2 cellular contexts compared by ENCODE assay signal in the genomic region with DNA sequence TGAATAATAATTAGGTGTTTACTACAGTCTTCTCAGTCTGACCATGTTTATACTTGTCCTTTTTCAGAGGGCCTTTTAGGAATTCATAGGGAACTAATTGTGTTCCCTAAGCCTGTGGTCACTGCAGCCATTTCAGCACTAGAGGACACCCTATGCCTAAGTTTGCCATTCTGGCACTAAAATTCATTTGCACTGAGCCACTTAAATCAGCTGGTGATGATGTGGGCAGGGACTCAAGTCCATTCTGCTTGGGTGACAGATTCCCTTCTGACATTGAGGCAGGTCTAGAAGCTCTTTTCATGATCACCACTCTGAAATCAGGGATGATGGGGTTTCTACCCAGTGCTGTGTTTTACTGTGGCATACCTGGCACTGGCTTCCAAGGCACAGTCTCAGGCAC.
TF ChIP-seq lines count a peak whose summit lies in the region.

No MANE protein-coding gene starts in this region.

TF ChIP-seq in liver, 16 proteins besides CTCF, POLR2A, EP300 and RAD21 (continued from another document):
- TF ChIP-seq FOXA2 (IDR thresholded peaks at IDR 0.05) (no peak), HNF4A (conservative IDR thresholded peaks at IDR 0.05) (no peak), EGR1 (IDR thresholded peaks at IDR 0.05; ENCODE audit: low read depth in 2 of 2) (no peak), SP1 (IDR thresholded peaks at IDR 0.05) (no peak), NR2F2 (IDR thresholded peaks at IDR 0.05) (no peak), HNF4G (IDR thresholded peaks at IDR 0.05) (no peak), JUND (IDR thresholded peaks at IDR 0.05) (no peak), YY1 (IDR thresholded peaks at IDR 0.05) (no peak), TAF1 (conservative IDR thresholded peaks at IDR 0.05) (no peak), RXRA (IDR thresholded peaks at IDR 0.05) (no peak), MAX (IDR thresholded peaks at IDR 0.05) (no peak), FOXA1 (IDR thresholded peaks at IDR 0.05) (no peak)
- TF ChIP-seq, protein P1, sequence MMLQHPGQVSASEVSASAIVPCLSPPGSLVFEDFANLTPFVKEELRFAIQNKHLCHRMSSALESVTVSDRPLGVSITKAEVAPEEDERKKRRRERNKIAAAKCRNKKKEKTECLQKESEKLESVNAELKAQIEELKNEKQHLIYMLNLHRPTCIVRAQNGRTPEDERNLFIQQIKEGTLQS (IDR thresholded peaks at IDR 0.05), result no peak
- TF ChIP-seq, protein P2, sequence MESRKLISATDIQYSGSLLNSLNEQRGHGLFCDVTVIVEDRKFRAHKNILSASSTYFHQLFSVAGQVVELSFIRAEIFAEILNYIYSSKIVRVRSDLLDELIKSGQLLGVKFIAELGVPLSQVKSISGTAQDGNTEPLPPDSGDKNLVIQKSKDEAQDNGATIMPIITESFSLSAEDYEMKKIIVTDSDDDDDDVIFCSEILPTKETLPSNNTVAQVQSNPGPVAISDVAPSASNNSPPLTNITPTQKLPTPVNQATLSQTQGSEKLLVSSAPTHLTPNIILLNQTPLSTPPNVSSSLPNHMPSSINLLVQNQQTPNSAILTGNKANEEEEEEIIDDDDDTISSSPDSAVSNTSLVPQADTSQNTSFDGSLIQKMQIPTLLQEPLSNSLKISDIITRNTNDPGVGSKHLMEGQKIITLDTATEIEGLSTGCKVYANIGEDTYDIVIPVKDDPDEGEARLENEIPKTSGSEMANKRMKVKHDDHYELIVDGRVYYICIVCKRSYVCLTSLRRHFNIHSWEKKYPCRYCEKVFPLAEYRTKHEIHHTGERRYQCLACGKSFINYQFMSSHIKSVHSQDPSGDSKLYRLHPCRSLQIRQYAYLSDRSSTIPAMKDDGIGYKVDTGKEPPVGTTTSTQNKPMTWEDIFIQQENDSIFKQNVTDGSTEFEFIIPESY (IDR thresholded peaks at IDR 0.05), result no peak

TF ChIP-seq in HepG2, 621 proteins besides CTCF, POLR2A, EP300 and RAD21 (continued from another document):
- TF ChIP-seq, protein P3, sequence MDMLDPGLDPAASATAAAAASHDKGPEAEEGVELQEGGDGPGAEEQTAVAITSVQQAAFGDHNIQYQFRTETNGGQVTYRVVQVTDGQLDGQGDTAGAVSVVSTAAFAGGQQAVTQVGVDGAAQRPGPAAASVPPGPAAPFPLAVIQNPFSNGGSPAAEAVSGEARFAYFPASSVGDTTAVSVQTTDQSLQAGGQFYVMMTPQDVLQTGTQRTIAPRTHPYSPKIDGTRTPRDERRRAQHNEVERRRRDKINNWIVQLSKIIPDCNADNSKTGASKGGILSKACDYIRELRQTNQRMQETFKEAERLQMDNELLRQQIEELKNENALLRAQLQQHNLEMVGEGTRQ (IDR thresholded peaks at IDR 0.05; ENCODE audit: low read depth, low read length), result no peak
- TF ChIP-seq, protein P3 (CRISPR knock-in tag; IDR thresholded peaks at IDR 0.05; ENCODE audit: borderline replicate concordance), result no peak
- TF ChIP-seq JDP2 (CRISPR knock-in tag; IDR thresholded peaks at IDR 0.05; ENCODE audit: borderline replicate concordance) (no peak), ZNF678 (CRISPR knock-in tag; IDR thresholded peaks at IDR 0.05) (no peak), ZNF180 (CRISPR knock-in tag; IDR thresholded peaks at IDR 0.05; ENCODE audit: borderline replicate concordance, low read depth) (no peak), THAP9 (CRISPR knock-in tag; IDR thresholded peaks at IDR 0.05; ENCODE audit: borderline replicate concordance) (no peak), ZNF136 (CRISPR knock-in tag; IDR thresholded peaks at IDR 0.05; ENCODE audit: low read depth) (no peak), ZFP36L1 (CRISPR knock-in tag; IDR thresholded peaks at IDR 0.05) (no peak), KLF11 (CRISPR knock-in tag; IDR thresholded peaks at IDR 0.05) (no peak), SNAI1 (CRISPR knock-in tag; IDR thresholded peaks at IDR 0.05; ENCODE audit: borderline replicate concordance) (no peak), PRPF4 (IDR thresholded peaks at IDR 0.05; ENCODE audit: low read depth, low read length, poor library complexity, severe bottlenecking) (no peak), CBX5 (CRISPR knock-in tag; IDR thresholded peaks at IDR 0.05; ENCODE audit: borderline replicate concordance) (no peak), ZNF292 (CRISPR knock-in tag; IDR thresholded peaks at IDR 0.05; ENCODE audit: borderline replicate concordance, low read depth) (no peak), ATF2 (CRISPR knock-in tag; IDR thresholded peaks at IDR 0.05) (no peak), STAG1 (CRISPR knock-in tag; IDR thresholded peaks at IDR 0.05) (no peak), ZNF430 (CRISPR knock-in tag; IDR thresholded peaks at IDR 0.05) (no peak)
